15 cellular contexts compared by ENCODE assay signal in the genomic region with DNA sequence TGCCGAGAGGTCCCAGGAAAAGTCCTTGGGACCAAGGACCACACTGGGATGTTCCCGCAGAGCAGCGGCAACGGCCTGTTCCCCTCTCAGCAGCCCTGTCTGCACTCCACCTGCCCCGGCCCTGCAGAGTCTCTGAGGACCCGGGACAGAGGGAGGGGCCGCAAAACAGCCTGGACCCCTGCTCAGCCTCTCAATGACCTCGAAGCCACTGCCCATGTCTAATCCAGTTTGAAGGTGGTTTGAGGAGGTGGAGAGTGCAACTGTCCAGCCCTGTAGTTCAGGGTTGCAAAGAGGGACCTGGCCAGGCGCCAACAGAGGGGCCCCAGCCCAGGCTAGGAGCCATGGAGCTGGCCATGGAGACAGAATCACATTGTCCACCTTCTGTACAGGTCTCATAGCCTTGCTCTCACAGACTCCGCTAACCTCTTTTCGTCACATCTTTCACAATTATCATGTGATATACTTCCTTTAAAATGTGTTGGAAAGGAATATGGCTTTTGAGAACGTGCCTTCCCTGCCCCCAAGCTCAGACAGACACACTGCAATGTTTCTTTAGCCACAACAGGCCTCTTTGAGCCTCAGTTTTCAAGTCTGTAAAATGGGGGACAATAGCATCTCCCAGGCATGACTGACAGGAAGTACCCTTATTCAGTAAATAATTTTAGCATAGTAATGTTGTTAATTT. TPM values are rescaled to one million over a fixed set of nuclear protein-coding genes. Genes with fewer than 3 reads are reported as not detected.
A peak's percentile ranks its signal among the peaks of the same experiment; 100 is the strongest.
DNase-seq lines count a peak whose midpoint lies in the region; ATAC-seq and TF ChIP-seq lines count a peak whose summit lies in the region.
"Had no signal": no experiment of that assay in that cellular context is flagged by ENCODE, and none has a peak within 500 bp of the region (broad histone marks: within the 10 kb centered on the region; RNA-seq: fewer than 3 reads in every experiment).

No MANE protein-coding gene starts in this region.

- H3K27ac ChIP-seq in RWPE1 (peak overlapping the region; percentile 37), gastroesophageal sphincter (peak overlapping the region; percentile 85 to 99 (median 94)), skin epidermis (peak overlapping the region in 11 of 21 experiments; percentile 8 to 70 (median 47)), osteoblast (ENCODE audit: low read depth, low read length) (no peak overlapping the region)
- H3K27ac ChIP-seq: colonic mucosa, WERI-Rb-1 had no signal

- no peak for TF ChIP-seq EP300 in gastroesophageal sphincter (IDR thresholded peaks at IDR 0.05)

- H3K9me3 ChIP-seq in gastroesophageal sphincter (no peaks in the 10 kb centered on the region), osteoblast (ENCODE audit: low read depth, low read length) (no peaks in the 10 kb centered on the region)
- H3K9me3 ChIP-seq: BE2C, colonic mucosa had no signal

- no peak overlapping the region for H3K4me2 ChIP-seq in osteoblast (ENCODE audit: insufficient read depth, low read length)

- H2AFZ ChIP-seq in osteoblast (ENCODE audit: low read length) = no peak overlapping the region

- peaks cover 6% of the 10 kb centered on the region for H3K27me3 Mint-ChIP-seq in HFFc6 (ENCODE audit: insufficient read depth)

- CTCF ChIA-PET in RWPE1 (lab: Yijun Ruan, JAX) = interaction anchor here (1.2 kb wide), 1 partner anchor 19 kb away, joined by 3 read pairs; no protein-coding TSS in a partner anchor

- H3K4me1 Mint-ChIP-seq in HFFc6 (ENCODE audit: low read depth) = peaks cover 82% of the 10 kb centered on the region

- H3K36me3 ChIP-seq in gastroesophageal sphincter (no peaks in the 10 kb centered on the region), osteoblast (ENCODE audit: insufficient read depth, low read length) (peaks cover 67% of the 10 kb centered on the region)
- H3K36me3 ChIP-seq: colonic mucosa, WERI-Rb-1 had no signal

- peaks cover 9% of the 10 kb centered on the region for H3K9me3 Mint-ChIP-seq in HFFc6

- WGBS in gastroesophageal sphincter (ENCODE audit: low coverage in 1 of 2), 2 donors = 36 to 50% methylated on average over 1 to 3 of the region's 12 CpGs

- H3K4me1 ChIP-seq in gastroesophageal sphincter = peaks cover 23 to 97% (median 40%) of the 10 kb centered on the region in 3 donors
- H3K4me1 ChIP-seq in osteoblast (ENCODE audit: insufficient read depth, low read length) = peaks cover 12% of the 10 kb centered on the region

- no peaks in the 10 kb centered on the region for H3K27me3 ChIP-seq in gastroesophageal sphincter
- no peaks in the 10 kb centered on the region for H3K27me3 ChIP-seq in osteoblast (ENCODE audit: insufficient read depth, low read length)
- H3K27me3 ChIP-seq: BE2C, colonic mucosa, tibial nerve had no signal

- peaks cover 52% of the 10 kb centered on the region for H3K36me3 Mint-ChIP-seq in HFFc6 (ENCODE audit: low read depth)

- TF ChIP-seq POLR2A in gastroesophageal sphincter (IDR thresholded peaks at IDR 0.05) = no peak

- H4K20me1 ChIP-seq in osteoblast (ENCODE audit: insufficient read depth, low read length) = peaks cover 96% of the 10 kb centered on the region

- no peak for TF ChIP-seq CTCF in HFFc6 (IDR thresholded peaks at IDR 0.05)
- TF ChIP-seq CTCF in RWPE1 (conservative IDR thresholded peaks at IDR 0.05; ENCODE audit: low read depth) = no peak
- no peak for TF ChIP-seq CTCF in gastroesophageal sphincter (IDR thresholded peaks at IDR 0.05)
- TF ChIP-seq CTCF in osteoblast (IDR thresholded peaks at IDR 0.05; ENCODE audit: extremely low read depth, low read depth, low read length) = no peak

- POLR2A ChIA-PET in RWPE1 (lab: Yijun Ruan, JAX; ENCODE audit: low non-redundant PET) = no interaction called here

- peaks cover 100% of the 10 kb centered on the region for H3K79me2 ChIP-seq in osteoblast (ENCODE audit: insufficient read depth, low read length)

- no peak for DNase-seq in HFFc6
- no peak for DNase-seq in RWPE1 (ENCODE audit: low spot score)
- no peak for DNase-seq in NCI-H187 treated with DMSO at 0.1 percent for 48 hours (lab: John Stamatoyannopoulos, UW)
- no peak for DNase-seq in osteoblast (ENCODE audit: insufficient read length, low spot score, missing footprints)
- DNase-seq in iPS-NIHi7 (ENCODE audit: extremely low spot score) = no peak
- DNase-seq: activated naive CD4-positive, alpha-beta T cell treated with anti-CD3 and anti-CD28 coated beads, Interleukin-2, amount 50 U/mL, for 16 hours; BE2C; colonic mucosa; DND-41; NCI-H2227 treated with DMSO at 0.1 percent for 48 hours; WERI-Rb-1 had no signal

- ATAC-seq in gastroesophageal sphincter (peak; percentile 11), HG02623 (IDR thresholded peaks at IDR 0.05; ENCODE audit: unreplicated experiment) (no peak)

- peak overlapping the region; percentile 42; the same call in 1 of the 2 replicates for H3K27ac Mint-ChIP-seq in HFFc6

- no peak overlapping the region for H3K4me3 ChIP-seq in gastroesophageal sphincter
- no peak overlapping the region for H3K4me3 ChIP-seq in skin epidermis
- no peak overlapping the region for H3K4me3 ChIP-seq in osteoblast (ENCODE audit: insufficient read depth, low read length)
- H3K4me3 ChIP-seq: colonic mucosa, tibial nerve had no signal

- no peak overlapping the region for H3K4me3 Mint-ChIP-seq in HFFc6

RNA-seq across cellular contexts. Expression of a gene that starts 49.3 kb away (rescaled TPM):
- total RNA-seq in HFFc6 (2021; fragmentation: NEBNext Ultra II Directional; extraction: Animal tissue kit (Norgen Biotek cat#: 25700)) = 100 to 1,000 TPM; 749 to 847 (median 825) TPM
- total RNA-seq in gastroesophageal sphincter (1,000 to 10,000 TPM in 2 of 4 donors, 100 to 1,000 TPM in 2; 776 to 1,910 (median 969) TPM), osteoblast (444 and 447 TPM in 2 replicates)
